ENCODE assay signal across 8 cellular contexts in genomic region chr17:2171725-2172446, GRCh38.
A peak's percentile ranks its signal among the peaks of the same experiment; 100 is the strongest.
DNase-seq lines count a peak whose midpoint lies in the region; ATAC-seq and TF ChIP-seq lines count a peak whose summit lies in the region.

No MANE protein-coding gene starts in this region.

- WGBS in hepatocyte (ENCODE audit: low lambda C conversion rate, missing lambda C conversion rate): 25% methylated on average over 11 of the region's 11 CpGs

- H3K9ac ChIP-seq in skeletal muscle tissue (ENCODE audit: low read depth in 1 of 3, low read length in 3 of 3): peak overlapping the region; percentile 62 to 75 (median 72)

- peak overlapping the region; percentile 61 for H3K4me2 ChIP-seq in hepatocyte

- H4K20me1 ChIP-seq in hepatocyte (ENCODE audit: insufficient read depth, poor library complexity, severe bottlenecking): peaks cover 2% of the 10 kb centered on the region

- DNase-seq in HFFc6 (peak; percentile 86), anterior cingulate cortex (lab: John Stamatoyannopoulos, UW) (peak in 41 of 58 donors; percentile 6 to 65 (median 33)), hepatocyte (ENCODE audit: low spot score) (peak; percentile 88), NOMO-1 treated with dmso at 0.1 percent for 144 hours (lab: John Stamatoyannopoulos, UW; ENCODE audit: unreplicated experiment) (no peak)
- no peak for DNase-seq in activated CD4-positive, alpha-beta T cell treated with anti-CD3 and anti-CD28 coated beads, Interleukin-2, amount 10 ng/mL, durations not matched to agents 24 days and 14 days

- no peak for ATAC-seq in HG03039 (IDR thresholded peaks at IDR 0.05; ENCODE audit: unreplicated experiment)
- no peak for ATAC-seq in HG03342 (IDR thresholded peaks at IDR 0.05; ENCODE audit: unreplicated experiment)

- peak overlapping the region; percentile 78 for H3K4me3 Mint-ChIP-seq in HFFc6
- H3K4me3 Mint-ChIP-seq in activated CD4-positive, alpha-beta T cell treated with anti-CD3 and anti-CD28 coated beads, Interleukin-2, amount 10 ng/mL, durations not matched to agents 24 days and 14 days: no peak overlapping the region

- H3K36me3 ChIP-seq in hepatocyte (replicated peaks; ENCODE audit: insufficient read depth, low read depth): no peaks in the 10 kb centered on the region
- peaks cover 6 to 15% (median 8%) of the 10 kb centered on the region in 3 donors for H3K36me3 ChIP-seq in skeletal muscle tissue (ENCODE audit: control insufficient read depth in 3 of 3, insufficient read depth in 3 of 3, low read length in 3 of 3)

- H3K9me3 ChIP-seq in hepatocyte (ENCODE audit: low read depth): no peaks in the 10 kb centered on the region
- no peaks in the 10 kb centered on the region for H3K9me3 ChIP-seq in skeletal muscle tissue (ENCODE audit: control insufficient read depth in 3 of 3, low read length in 3 of 3)

- H3K27ac ChIP-seq in hepatocyte (peak overlapping the region; percentile 90), skeletal muscle tissue (ENCODE audit: low read depth, low read length) (peak overlapping the region; percentile 93)

- peaks cover 3% of the 10 kb centered on the region for H3K27me3 Mint-ChIP-seq in HFFc6 (ENCODE audit: insufficient read depth)
- H3K27me3 Mint-ChIP-seq in activated CD4-positive, alpha-beta T cell treated with anti-CD3 and anti-CD28 coated beads, Interleukin-2, amount 10 ng/mL, durations not matched to agents 24 days and 14 days: no peaks in the 10 kb centered on the region

- TF ChIP-seq CTCF in HFFc6 (IDR thresholded peaks at IDR 0.05) (no peak), hepatocyte (IDR thresholded peaks at IDR 0.05; ENCODE audit: poor library complexity) (no peak)

- H3K4me1 ChIP-seq in hepatocyte (ENCODE audit: insufficient read depth) (peaks cover 50% of the 10 kb centered on the region), skeletal muscle tissue (ENCODE audit: control insufficient read depth in 3 of 3, insufficient read depth in 3 of 3, low read length in 3 of 3) (peaks cover 53 to 63% (median 59%) of the 10 kb centered on the region in 3 donors)

- no peaks in the 10 kb centered on the region for H3K9me3 Mint-ChIP-seq in HFFc6
- H3K9me3 Mint-ChIP-seq in activated CD4-positive, alpha-beta T cell treated with anti-CD3 and anti-CD28 coated beads, Interleukin-2, amount 10 ng/mL, durations not matched to agents 24 days and 14 days: no peaks in the 10 kb centered on the region

- H3K4me1 Mint-ChIP-seq in HFFc6 (ENCODE audit: low read depth): peaks cover 73% of the 10 kb centered on the region
- H3K4me1 Mint-ChIP-seq in activated CD4-positive, alpha-beta T cell treated with anti-CD3 and anti-CD28 coated beads, Interleukin-2, amount 10 ng/mL, durations not matched to agents 24 days and 14 days: peaks cover 19% of the 10 kb centered on the region

- H3K36me3 Mint-ChIP-seq in HFFc6 (ENCODE audit: low read depth): peaks cover 19% of the 10 kb centered on the region
- peaks cover 39% of the 10 kb centered on the region for H3K36me3 Mint-ChIP-seq in activated CD4-positive, alpha-beta T cell treated with anti-CD3 and anti-CD28 coated beads, Interleukin-2, amount 10 ng/mL, durations not matched to agents 24 days and 14 days (ENCODE audit: low read depth)

- peak overlapping the region; percentile 98 for H3K27ac Mint-ChIP-seq in HFFc6
- H3K27ac Mint-ChIP-seq in activated CD4-positive, alpha-beta T cell treated with anti-CD3 and anti-CD28 coated beads, Interleukin-2, amount 10 ng/mL, durations not matched to agents 24 days and 14 days: no peak overlapping the region

- no peaks in the 10 kb centered on the region for H3K27me3 ChIP-seq in hepatocyte
- H3K27me3 ChIP-seq in skeletal muscle tissue (ENCODE audit: control insufficient read depth in 3 of 3, insufficient read depth in 3 of 3, low read length in 3 of 3): no peaks in the 10 kb centered on the region

- intact Hi-C loops in activated CD4-positive, alpha-beta T cell treated with anti-CD3 and anti-CD28 coated beads, Interleukin-2, amount 10 ng/mL, durations not matched to agents 24 days and 14 days (cut with micrococcal nuclease): loop anchor here (5.0 kb wide), 1 partner anchor 35 kb away; no protein-coding TSS in a partner anchor

- H3K4me3 ChIP-seq in hepatocyte (no peak overlapping the region), skeletal muscle tissue (ENCODE audit: low read length in 3 of 3) (peak overlapping the region; percentile 29 to 48 (median 39))

- no peaks in the 10 kb centered on the region for H3K9me2 ChIP-seq in hepatocyte (replicated peaks; ENCODE audit: insufficient read depth)

- peaks cover 5% of the 10 kb centered on the region for H3K79me2 ChIP-seq in hepatocyte

- H2AFZ ChIP-seq in hepatocyte: no peak overlapping the region

Comparison
In these comparisons a context has a peak if more than half of its experiments do, and no peak if none do; other contexts are left out.
1. DNase-seq: peak in HFFc6 (single experiment), anterior cingulate cortex (41 of 58) and hepatocyte (single experiment); none in NOMO-1 treated with dmso at 0.1 percent for 144 hours (single experiment) and activated CD4-positive, alpha-beta T cell treated with anti-CD3 and anti-CD28 coated beads, Interleukin-2, amount 10 ng/mL, durations not matched to agents 24 days and 14 days (single experiment).